Comparison of ENCODE assay signal across 8 cellular contexts in the genomic region with DNA sequence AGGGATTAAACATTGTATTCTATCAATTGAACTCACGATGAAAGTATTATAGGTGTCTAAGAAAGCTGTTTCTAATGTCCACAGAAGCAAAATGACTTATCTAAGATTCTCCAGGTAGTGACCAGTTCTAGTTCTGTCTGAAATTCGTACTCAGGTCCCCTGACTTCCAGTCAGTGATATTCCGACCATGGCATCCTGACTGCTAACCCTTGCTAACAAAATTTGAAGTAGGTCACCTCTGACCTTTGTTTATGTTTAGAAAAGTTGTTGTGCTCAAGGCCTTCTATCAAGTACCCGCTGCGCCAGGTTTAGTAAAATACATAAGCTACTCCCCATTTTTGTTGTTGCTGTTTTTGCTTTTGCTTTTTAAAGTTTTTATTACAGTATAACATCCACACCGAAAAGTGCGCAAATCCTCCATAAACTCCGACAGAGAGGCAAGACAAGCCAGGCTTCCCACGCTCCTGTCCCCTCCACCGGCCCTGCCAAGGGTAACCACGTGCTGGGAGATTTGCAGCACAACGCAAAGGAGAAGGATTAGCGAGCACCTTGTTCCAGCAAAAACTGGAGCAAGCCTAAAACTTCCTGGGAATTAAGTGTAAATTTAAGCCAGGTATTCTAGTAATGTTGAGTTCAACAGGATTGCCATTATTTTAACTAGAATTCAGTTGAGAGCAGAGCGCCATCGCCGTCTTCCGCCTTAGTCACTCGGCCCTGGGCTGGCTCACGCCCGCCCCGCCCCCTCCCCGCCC. TPM values are rescaled to one million over a fixed set of nuclear protein-coding genes. Genes with fewer than 3 reads are reported as not detected.
DNase-seq lines count a peak whose midpoint lies in the region; ATAC-seq lines count a peak whose summit lies in the region.

No MANE protein-coding gene starts in this region.

- H3K36me3 Mint-ChIP-seq in effector memory CD8-positive, alpha-beta T cell (ENCODE audit: insufficient read depth), result peaks cover 32% of the 10 kb centered on the region

- peak; percentile 17 for ATAC-seq in GM21526 (IDR thresholded peaks at IDR 0.05; ENCODE audit: low FRiP score, unreplicated experiment)
- ATAC-seq in effector memory CD8-positive, alpha-beta T cell (replicated peaks), result peak; percentile 9

- H3K9me3 Mint-ChIP-seq in effector memory CD8-positive, alpha-beta T cell, result no peaks in the 10 kb centered on the region

- H3K27me3 ChIP-seq in mucosa of stomach (ENCODE audit: control insufficient read depth, insufficient read depth, low read length), result no peaks in the 10 kb centered on the region

- H3K9me3 ChIP-seq in mucosa of stomach (ENCODE audit: control insufficient read depth, low read length), result no peaks in the 10 kb centered on the region

- H3K27ac Mint-ChIP-seq in effector memory CD8-positive, alpha-beta T cell, result peak overlapping the region; percentile 97 to 100

- no peaks in the 10 kb centered on the region for H3K36me3 ChIP-seq in mucosa of stomach (ENCODE audit: control insufficient read depth, insufficient read depth, low read length)

- H3K27me3 Mint-ChIP-seq in effector memory CD8-positive, alpha-beta T cell, result no peaks in the 10 kb centered on the region

- peak overlapping the region; percentile 78 to 88 for H3K4me3 Mint-ChIP-seq in effector memory CD8-positive, alpha-beta T cell

- peak overlapping the region; percentile 66 for H3K9ac ChIP-seq in mucosa of stomach (ENCODE audit: low read length)

- no peak overlapping the region for H3K4me3 ChIP-seq in mucosa of stomach (ENCODE audit: low read length)

- peak; percentile 46 for DNase-seq in DMS53 treated with DMSO at 0.1 percent for 48 hours (lab: John Stamatoyannopoulos, UW; ENCODE audit: unreplicated experiment)
- DNase-seq in HUDEP-2 (lab: John Stamatoyannopoulos, UW; ENCODE audit: unreplicated experiment in 76 of 76), result peak in 52 of 76 experiments; percentile 35 to 93 (median 69)
- DNase-seq in SHP77 (lab: John Stamatoyannopoulos, UW), result peak; percentile 56 to 63
- no peak for DNase-seq in effector memory CD8-positive, alpha-beta T cell
- peak; percentile 67 for DNase-seq in ureter (ENCODE audit: low spot score)
- no peak for DNase-seq in NCI-H2107 treated with DMSO at 0.1 percent for 48 hours (lab: John Stamatoyannopoulos, UW; ENCODE audit: unreplicated experiment)

- H3K4me1 Mint-ChIP-seq in effector memory CD8-positive, alpha-beta T cell (ENCODE audit: low read depth in 2 of 2), result peaks cover 22 to 26% of the 10 kb centered on the region in 2 donors

- peaks cover 5% of the 10 kb centered on the region for H3K4me1 ChIP-seq in mucosa of stomach (ENCODE audit: control insufficient read depth, insufficient read depth, low read length)

RNA-seq across cellular contexts. Expression of a gene that starts 17.9 kb away (rescaled TPM):
- 75.3 TPM for total RNA-seq in ureter

RNA-seq across cellular contexts. Expression of a gene that starts 20.2 kb away (rescaled TPM):
- not detected for total RNA-seq in ureter

Comparison
In these comparisons a context has a peak if more than half of its experiments do, and no peak if none do; other contexts are left out.
1. DNase-seq: peak in DMS53 treated with DMSO at 0.1 percent for 48 hours (single experiment), HUDEP-2 (52 of 76), SHP77 (2 of 2) and ureter (single experiment); none in effector memory CD8-positive, alpha-beta T cell (0 of 3) and NCI-H2107 treated with DMSO at 0.1 percent for 48 hours (single experiment).